ENCODE assay signal across 8 cellular contexts in genomic region chr9:4375424-4376195, GRCh38.
A peak's percentile ranks its signal among the peaks of the same experiment; 100 is the strongest.
DNase-seq lines count a peak whose midpoint lies in the region; ATAC-seq and TF ChIP-seq lines count a peak whose summit lies in the region.

No MANE protein-coding gene starts in this region.

- WGBS in liver = 56% methylated on average over 7 of the region's 7 CpGs

- TF ChIP-seq CTCF in DOHH2 (IDR thresholded peaks at IDR 0.05; ENCODE audit: low read depth, low read length, poor library complexity, severe bottlenecking) (peak; percentile 38), brain (conservative IDR thresholded peaks at IDR 0.05) (peak; percentile 81), liver (IDR thresholded peaks at IDR 0.05; ENCODE audit: low read depth, low read length, missing input control) (peak; percentile 34)

- H3K4me2 ChIP-seq in DOHH2 (ENCODE audit: low read length) = no peak overlapping the region

- no peaks in the 10 kb centered on the region for H3K4me1 Mint-ChIP-seq in brain

- no peaks in the 10 kb centered on the region for H3K79me2 ChIP-seq in DOHH2 (ENCODE audit: control insufficient read depth, low read length)

- H3K27ac ChIP-seq in DOHH2 (ENCODE audit: low read depth, low read length) (no peak overlapping the region), liver (ENCODE audit: low read depth in 1 of 2, low read length in 2 of 2) (no peak overlapping the region)

- TF ChIP-seq RAD21 in liver (IDR thresholded peaks at IDR 0.05) = peak; percentile 74 to 76

- peaks cover 33% of the 10 kb centered on the region for H3K27me3 ChIP-seq in DOHH2 (ENCODE audit: control insufficient read depth, low read length)
- H3K27me3 ChIP-seq in liver (ENCODE audit: control insufficient read depth in 4 of 4, insufficient read depth in 4 of 4, low read length in 3 of 4) = no peaks in the 10 kb centered on the region

- H3K36me3 Mint-ChIP-seq in brain = no peaks in the 10 kb centered on the region

- no peak overlapping the region for H3K4me3 ChIP-seq in DOHH2 (ENCODE audit: low read length)
- H3K4me3 ChIP-seq in liver (ENCODE audit: low read depth in 1 of 3, low read length in 3 of 3) = no peak overlapping the region

- peak; percentile 32 for DNase-seq in NCI-H1092 treated with DMSO at 0.1 percent for 48 hours (lab: John Stamatoyannopoulos, UW)
- no peak for DNase-seq in stimulated activated CD4-positive, alpha-beta T cell treated with anti-CD3 and anti-CD28 coated beads, Interleukin-4, amount 100 ng/mL, for 1 hour

- no peaks in the 10 kb centered on the region for H3K9me2 ChIP-seq in DOHH2 (replicated peaks; ENCODE audit: control insufficient read depth, low read length)

- ATAC-seq in HG03139 (IDR thresholded peaks at IDR 0.05; ENCODE audit: unreplicated experiment) (no peak), GM21515 (IDR thresholded peaks at IDR 0.05; ENCODE audit: unreplicated experiment) (no peak), HG03108 (IDR thresholded peaks at IDR 0.05; ENCODE audit: unreplicated experiment) (no peak)

- no peaks in the 10 kb centered on the region for H3K4me1 ChIP-seq in DOHH2 (ENCODE audit: control insufficient read depth, low read length)
- H3K4me1 ChIP-seq in liver (ENCODE audit: control insufficient read depth in 4 of 4, insufficient read depth in 4 of 4, low read length in 3 of 4) = no peaks in the 10 kb centered on the region

- H3K4me3 Mint-ChIP-seq in brain = no peak overlapping the region

- H3F3A ChIP-seq in DOHH2 (ENCODE audit: control insufficient read depth, insufficient read depth) = no peaks in the 10 kb centered on the region

- no peaks in the 10 kb centered on the region for H4K20me1 ChIP-seq in DOHH2 (ENCODE audit: control insufficient read depth, insufficient read depth, low read depth, low read length)

- no peaks in the 10 kb centered on the region for H3K36me3 ChIP-seq in DOHH2 (ENCODE audit: control insufficient read depth, low read length)
- no peaks in the 10 kb centered on the region for H3K36me3 ChIP-seq in liver (ENCODE audit: control insufficient read depth in 4 of 4, insufficient read depth in 3 of 4, low read depth in 1 of 4, low read length in 3 of 4)

- peaks cover 4% of the 10 kb centered on the region for H3K27me3 Mint-ChIP-seq in brain

- H3K9me3 ChIP-seq in DOHH2 (ENCODE audit: control insufficient read depth, insufficient read depth, low read length) (no peaks in the 10 kb centered on the region), liver (ENCODE audit: control insufficient read depth in 4 of 4, low read length in 3 of 4) (no peaks in the 10 kb centered on the region)

- no peak overlapping the region for H3K27ac Mint-ChIP-seq in brain

- H3K9ac ChIP-seq in liver (ENCODE audit: low read depth in 1 of 2, low read length in 2 of 2) = no peak overlapping the region

- H3K9me3 Mint-ChIP-seq in brain = no peaks in the 10 kb centered on the region

TF ChIP-seq in liver, 16 proteins besides CTCF, POLR2A, EP300 and RAD21:
- TF ChIP-seq FOXA2 (IDR thresholded peaks at IDR 0.05) (no peak), SP1 (IDR thresholded peaks at IDR 0.05) (no peak), FOXA1 (IDR thresholded peaks at IDR 0.05) (no peak), YY1 (IDR thresholded peaks at IDR 0.05) (no peak), REST (IDR thresholded peaks at IDR 0.05) (no peak), NR2F2 (IDR thresholded peaks at IDR 0.05) (no peak)
- TF ChIP-seq, protein P1, sequence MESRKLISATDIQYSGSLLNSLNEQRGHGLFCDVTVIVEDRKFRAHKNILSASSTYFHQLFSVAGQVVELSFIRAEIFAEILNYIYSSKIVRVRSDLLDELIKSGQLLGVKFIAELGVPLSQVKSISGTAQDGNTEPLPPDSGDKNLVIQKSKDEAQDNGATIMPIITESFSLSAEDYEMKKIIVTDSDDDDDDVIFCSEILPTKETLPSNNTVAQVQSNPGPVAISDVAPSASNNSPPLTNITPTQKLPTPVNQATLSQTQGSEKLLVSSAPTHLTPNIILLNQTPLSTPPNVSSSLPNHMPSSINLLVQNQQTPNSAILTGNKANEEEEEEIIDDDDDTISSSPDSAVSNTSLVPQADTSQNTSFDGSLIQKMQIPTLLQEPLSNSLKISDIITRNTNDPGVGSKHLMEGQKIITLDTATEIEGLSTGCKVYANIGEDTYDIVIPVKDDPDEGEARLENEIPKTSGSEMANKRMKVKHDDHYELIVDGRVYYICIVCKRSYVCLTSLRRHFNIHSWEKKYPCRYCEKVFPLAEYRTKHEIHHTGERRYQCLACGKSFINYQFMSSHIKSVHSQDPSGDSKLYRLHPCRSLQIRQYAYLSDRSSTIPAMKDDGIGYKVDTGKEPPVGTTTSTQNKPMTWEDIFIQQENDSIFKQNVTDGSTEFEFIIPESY (IDR thresholded peaks at IDR 0.05) = no peak
